Comparison of ENCODE assay signal across 1 cellular context in genomic region chr4:6942238-6942800, GRCh38.
TF ChIP-seq lines count a peak whose summit lies in the region.

No MANE protein-coding gene starts in this region.

TF ChIP-seq in HEK293, 187 proteins besides CTCF, POLR2A, EP300 and RAD21 (continued from another document):
- peak; percentile 35; the same call in 1 of the 2 replicates for TF ChIP-seq SP7 (tag by site-specific recombination; IDR thresholded peaks at IDR 0.05)
- TF ChIP-seq PBX3 (CRISPR knock-in tag; IDR thresholded peaks at IDR 0.05) = no peak
- no peak for TF ChIP-seq ZNF19 (tag by site-specific recombination; IDR thresholded peaks at IDR 0.05; ENCODE audit: low read depth)
- TF ChIP-seq ZNF138 (tag by site-specific recombination; IDR thresholded peaks at IDR 0.05; ENCODE audit: borderline replicate concordance) = no peak
- TF ChIP-seq KLF16 (tag by site-specific recombination; IDR thresholded peaks at IDR 0.05) = no peak
- no peak for TF ChIP-seq ZNF626 (tag by site-specific recombination; IDR thresholded peaks at IDR 0.05)
- no peak for TF ChIP-seq ZNF639 (tag by site-specific recombination; IDR thresholded peaks at IDR 0.05)
- no peak for TF ChIP-seq BCL6B (tag by site-specific recombination; IDR thresholded peaks at IDR 0.05)
- TF ChIP-seq ZFP69B (tag by site-specific recombination; IDR thresholded peaks at IDR 0.05) = peak; percentile 90
- TF ChIP-seq ZNF354C (tag by site-specific recombination; IDR thresholded peaks at IDR 0.05; ENCODE audit: borderline replicate concordance, low read depth) = no peak
- no peak for TF ChIP-seq ZSCAN4 (tag by site-specific recombination; IDR thresholded peaks at IDR 0.05)
- no peak for TF ChIP-seq ZNF266 (tag by site-specific recombination; IDR thresholded peaks at IDR 0.05; ENCODE audit: low read depth)
- no peak for TF ChIP-seq ZBTB21 (tag by site-specific recombination; IDR thresholded peaks at IDR 0.05)
- no peak for TF ChIP-seq ZNF580 (tag by site-specific recombination; IDR thresholded peaks at IDR 0.05)
- no peak for TF ChIP-seq ZNF701 (tag by site-specific recombination; IDR thresholded peaks at IDR 0.05)
- TF ChIP-seq ZNF184 (tag by site-specific recombination; IDR thresholded peaks at IDR 0.05) = no peak
- no peak for TF ChIP-seq ZNF624 (tag by site-specific recombination; IDR thresholded peaks at IDR 0.05)
- TF ChIP-seq ELK4 (IDR thresholded peaks at IDR 0.05; ENCODE audit: borderline replicate concordance, low read depth, low read length) = no peak
- TF ChIP-seq ZNF157 (tag by site-specific recombination; IDR thresholded peaks at IDR 0.05) = no peak
- TF ChIP-seq OVOL3 (tag by site-specific recombination; IDR thresholded peaks at IDR 0.05) = no peak
- no peak for TF ChIP-seq ZFP37 (tag by site-specific recombination; IDR thresholded peaks at IDR 0.05)
- peak; percentile 23; the same call in 1 of the 2 replicates for TF ChIP-seq ZNF660 (tag by site-specific recombination; IDR thresholded peaks at IDR 0.05)
- no peak for TF ChIP-seq ZFP3 (tag by site-specific recombination; IDR thresholded peaks at IDR 0.05; ENCODE audit: low read depth)
- no peak for TF ChIP-seq ZNF169 (tag by site-specific recombination; IDR thresholded peaks at IDR 0.05)
- TF ChIP-seq ZNF362 (tag by site-specific recombination; IDR thresholded peaks at IDR 0.05) = no peak
- no peak for TF ChIP-seq HIC1 (tag by site-specific recombination; IDR thresholded peaks at IDR 0.05)
- no peak for TF ChIP-seq ZNF645 (tag by site-specific recombination; IDR thresholded peaks at IDR 0.05)
- TF ChIP-seq ZFHX2 (tag by site-specific recombination; conservative IDR thresholded peaks at IDR 0.05) = peak; percentile 80
- TF ChIP-seq SCRT2 (tag by site-specific recombination; IDR thresholded peaks at IDR 0.05) = no peak
- TF ChIP-seq ZNF391 (tag by site-specific recombination; IDR thresholded peaks at IDR 0.05; ENCODE audit: borderline replicate concordance, low read depth) = no peak
- TF ChIP-seq ZNF112 (tag by site-specific recombination; IDR thresholded peaks at IDR 0.05) = no peak
- TF ChIP-seq ZNF214 (tag by site-specific recombination; IDR thresholded peaks at IDR 0.05; ENCODE audit: borderline replicate concordance) = no peak
- TF ChIP-seq ZNF670 (tag by site-specific recombination; IDR thresholded peaks at IDR 0.05; ENCODE audit: low read depth) = no peak
- peak; percentile 86 for TF ChIP-seq PRDM6 (tag by site-specific recombination; IDR thresholded peaks at IDR 0.05)
- TF ChIP-seq MYNN (tag by site-specific recombination; IDR thresholded peaks at IDR 0.05; ENCODE audit: borderline replicate concordance) = no peak
- peak; percentile 35; the same call in 1 of the 2 replicates for TF ChIP-seq GFI1B (tag by site-specific recombination; IDR thresholded peaks at IDR 0.05)
